ENCODE assay signal across 1 cellular context in the genomic region with DNA sequence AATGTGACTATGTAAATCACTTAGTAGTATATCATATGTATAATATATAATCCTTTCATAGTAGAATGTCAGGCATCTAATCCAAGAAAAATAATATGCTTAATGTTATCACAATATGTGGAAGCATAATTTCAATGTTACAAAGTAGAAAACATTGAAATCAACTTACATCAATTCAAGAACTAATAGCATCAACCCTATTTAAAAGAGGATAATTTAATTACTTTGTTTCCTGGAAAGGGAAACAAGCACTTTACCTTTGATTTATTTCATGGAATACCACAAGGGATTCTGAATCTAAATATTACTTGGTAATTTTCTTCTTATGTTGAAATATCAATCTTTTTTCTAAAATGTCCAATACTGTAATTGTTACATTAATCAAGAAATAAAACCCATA.
TF ChIP-seq lines count a peak whose summit lies in the region.

No MANE protein-coding gene starts in this region.

TF ChIP-seq in SK-N-SH, 30 proteins besides CTCF, POLR2A, EP300 and RAD21 (continued from another document):
- TF ChIP-seq, protein P1, sequence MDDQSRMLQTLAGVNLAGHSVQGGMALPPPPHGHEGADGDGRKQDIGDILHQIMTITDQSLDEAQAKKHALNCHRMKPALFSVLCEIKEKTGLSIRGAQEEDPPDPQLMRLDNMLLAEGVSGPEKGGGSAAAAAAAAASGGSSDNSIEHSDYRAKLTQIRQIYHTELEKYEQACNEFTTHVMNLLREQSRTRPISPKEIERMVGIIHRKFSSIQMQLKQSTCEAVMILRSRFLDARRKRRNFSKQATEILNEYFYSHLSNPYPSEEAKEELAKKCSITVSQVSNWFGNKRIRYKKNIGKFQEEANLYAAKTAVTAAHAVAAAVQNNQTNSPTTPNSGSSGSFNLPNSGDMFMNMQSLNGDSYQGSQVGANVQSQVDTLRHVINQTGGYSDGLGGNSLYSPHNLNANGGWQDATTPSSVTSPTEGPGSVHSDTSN (IDR thresholded peaks at IDR 0.05) = no peak
- no peak for TF ChIP-seq GABPA (IDR thresholded peaks at IDR 0.05; ENCODE audit: low read depth)
- TF ChIP-seq RCOR1 (IDR thresholded peaks at IDR 0.05; ENCODE audit: low read length) = no peak
- no peak for TF ChIP-seq SIN3A (IDR thresholded peaks at IDR 0.05; ENCODE audit: borderline replicate concordance, low read depth, low read length)
- TF ChIP-seq TAF1 (IDR thresholded peaks at IDR 0.05; ENCODE audit: borderline replicate concordance, low read depth, low read length) = no peak
- TF ChIP-seq, protein P2, sequence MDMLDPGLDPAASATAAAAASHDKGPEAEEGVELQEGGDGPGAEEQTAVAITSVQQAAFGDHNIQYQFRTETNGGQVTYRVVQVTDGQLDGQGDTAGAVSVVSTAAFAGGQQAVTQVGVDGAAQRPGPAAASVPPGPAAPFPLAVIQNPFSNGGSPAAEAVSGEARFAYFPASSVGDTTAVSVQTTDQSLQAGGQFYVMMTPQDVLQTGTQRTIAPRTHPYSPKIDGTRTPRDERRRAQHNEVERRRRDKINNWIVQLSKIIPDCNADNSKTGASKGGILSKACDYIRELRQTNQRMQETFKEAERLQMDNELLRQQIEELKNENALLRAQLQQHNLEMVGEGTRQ (IDR thresholded peaks at IDR 0.05; ENCODE audit: borderline replicate concordance, low read depth, low read length) = no peak
- no peak for TF ChIP-seq EZH2phosphoT487 (IDR thresholded peaks at IDR 0.05; ENCODE audit: borderline replicate concordance, low read depth)
- no peak for TF ChIP-seq YY1 (IDR thresholded peaks at IDR 0.05; ENCODE audit: low read depth)
- TF ChIP-seq NRF1 (IDR thresholded peaks at IDR 0.05; ENCODE audit: low read depth, low read length) = no peak
- TF ChIP-seq CHD2 (IDR thresholded peaks at IDR 0.05; ENCODE audit: low read length, partially characterized antibody) = no peak
- no peak for TF ChIP-seq TEAD4 (IDR thresholded peaks at IDR 0.05; ENCODE audit: borderline replicate concordance, insufficient read depth)
- TF ChIP-seq FOXM1 (IDR thresholded peaks at IDR 0.05; ENCODE audit: low read depth) = no peak
- TF ChIP-seq TCF12 (IDR thresholded peaks at IDR 0.05) = no peak
- TF ChIP-seq JUND (IDR thresholded peaks at IDR 0.05) = no peak
- TF ChIP-seq, protein P3, sequence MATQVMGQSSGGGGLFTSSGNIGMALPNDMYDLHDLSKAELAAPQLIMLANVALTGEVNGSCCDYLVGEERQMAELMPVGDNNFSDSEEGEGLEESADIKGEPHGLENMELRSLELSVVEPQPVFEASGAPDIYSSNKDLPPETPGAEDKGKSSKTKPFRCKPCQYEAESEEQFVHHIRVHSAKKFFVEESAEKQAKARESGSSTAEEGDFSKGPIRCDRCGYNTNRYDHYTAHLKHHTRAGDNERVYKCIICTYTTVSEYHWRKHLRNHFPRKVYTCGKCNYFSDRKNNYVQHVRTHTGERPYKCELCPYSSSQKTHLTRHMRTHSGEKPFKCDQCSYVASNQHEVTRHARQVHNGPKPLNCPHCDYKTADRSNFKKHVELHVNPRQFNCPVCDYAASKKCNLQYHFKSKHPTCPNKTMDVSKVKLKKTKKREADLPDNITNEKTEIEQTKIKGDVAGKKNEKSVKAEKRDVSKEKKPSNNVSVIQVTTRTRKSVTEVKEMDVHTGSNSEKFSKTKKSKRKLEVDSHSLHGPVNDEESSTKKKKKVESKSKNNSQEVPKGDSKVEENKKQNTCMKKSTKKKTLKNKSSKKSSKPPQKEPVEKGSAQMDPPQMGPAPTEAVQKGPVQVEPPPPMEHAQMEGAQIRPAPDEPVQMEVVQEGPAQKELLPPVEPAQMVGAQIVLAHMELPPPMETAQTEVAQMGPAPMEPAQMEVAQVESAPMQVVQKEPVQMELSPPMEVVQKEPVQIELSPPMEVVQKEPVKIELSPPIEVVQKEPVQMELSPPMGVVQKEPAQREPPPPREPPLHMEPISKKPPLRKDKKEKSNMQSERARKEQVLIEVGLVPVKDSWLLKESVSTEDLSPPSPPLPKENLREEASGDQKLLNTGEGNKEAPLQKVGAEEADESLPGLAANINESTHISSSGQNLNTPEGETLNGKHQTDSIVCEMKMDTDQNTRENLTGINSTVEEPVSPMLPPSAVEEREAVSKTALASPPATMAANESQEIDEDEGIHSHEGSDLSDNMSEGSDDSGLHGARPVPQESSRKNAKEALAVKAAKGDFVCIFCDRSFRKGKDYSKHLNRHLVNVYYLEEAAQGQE (IDR thresholded peaks at IDR 0.05; ENCODE audit: low read depth, low read length) = no peak
TF ChIP-seq in SK-N-SH: peak in this region for 0.
